Comparison of ENCODE assay signal across 21 cellular contexts in the genomic region with DNA sequence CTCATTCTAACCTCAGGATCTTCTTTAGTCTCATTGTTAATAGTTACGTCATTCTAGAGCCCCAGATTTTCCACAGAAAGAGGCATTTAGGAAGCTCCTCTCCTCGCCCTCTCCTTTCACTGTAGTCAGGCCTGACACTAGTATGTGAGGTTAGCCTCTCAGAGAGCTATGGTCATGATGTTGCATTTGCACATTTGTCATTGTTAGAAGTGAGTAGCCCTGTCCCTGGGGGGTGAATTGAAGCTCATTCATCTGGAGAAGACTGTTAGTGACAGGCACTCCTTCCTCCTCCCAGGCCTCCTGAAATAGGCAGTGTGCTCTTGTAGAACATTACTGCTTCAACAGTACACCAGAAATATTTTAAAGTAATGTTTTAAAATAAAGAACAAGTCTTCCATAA. TPM values are rescaled to one million over a fixed set of nuclear protein-coding genes. Genes with fewer than 3 reads are reported as not detected.
DNase-seq lines count a peak whose midpoint lies in the region; ATAC-seq and TF ChIP-seq lines count a peak whose summit lies in the region.
"Had no signal": no experiment of that assay in that cellular context is flagged by ENCODE, and none has a peak within 500 bp of the region (broad histone marks: within the 10 kb centered on the region; RNA-seq: fewer than 3 reads in every experiment).

No MANE protein-coding gene starts in this region.

- H3K4me3 Mint-ChIP-seq in progenitor cell of endocrine pancreas (ENCODE audit: low read depth): no peak overlapping the region
- no peak overlapping the region for H3K4me3 Mint-ChIP-seq in CD4-positive, alpha-beta memory T cell
- H3K4me3 Mint-ChIP-seq: activated naive CD8-positive, alpha-beta T cell treated with anti-CD3 and anti-CD28 coated beads, Interleukin-2, amount 50 U/mL, for 24 hours; CD4-positive, alpha-beta T cell had no signal

- H3K4me1 Mint-ChIP-seq in progenitor cell of endocrine pancreas (ENCODE audit: low read depth): no peaks in the 10 kb centered on the region
- H3K4me1 Mint-ChIP-seq in CD4-positive, alpha-beta memory T cell: peaks cover 5 to 15% (median 9%) of the 10 kb centered on the region in 4 donors

- H3K9me3 Mint-ChIP-seq in progenitor cell of endocrine pancreas (ENCODE audit: low read depth): peaks cover 3% of the 10 kb centered on the region
- no peaks in the 10 kb centered on the region for H3K9me3 Mint-ChIP-seq in CD4-positive, alpha-beta memory T cell
- H3K9me3 Mint-ChIP-seq: CD4-positive, alpha-beta T cell had no signal

- POLR2A ChIA-PET in CD4-positive, alpha-beta memory T cell (lab: Charles Lee; ENCODE audit: partially characterized antibody): no interaction called here

- 95 to 100% (median 100%) methylated on average over 2 of the region's 2 CpGs for WGBS in psoas muscle, 3 donors

- ATAC-seq in Right ventricle myocardium inferior: no peak
- ATAC-seq in psoas muscle: no peak
- ATAC-seq: A549; activated CD4-positive, CD25-positive, alpha-beta regulatory T cell treated with anti-CD3 and anti-CD28 coated beads, Interleukin-2, amount 50 U/mL, for 24 hours; activated naive CD8-positive, alpha-beta T cell treated with anti-CD3 and anti-CD28 coated beads, Interleukin-2, amount 50 U/mL, for 24 hours; left colon; T-helper 17 cell had no signal

- no peaks in the 10 kb centered on the region for H3K27me3 ChIP-seq in left ventricle myocardium inferior (ENCODE audit: low read depth)
- H3K27me3 ChIP-seq in psoas muscle (ENCODE audit: insufficient read depth in 3 of 3, low read length in 2 of 3): no peaks in the 10 kb centered on the region
- no peaks in the 10 kb centered on the region for H3K27me3 ChIP-seq in CD4-positive, alpha-beta memory T cell (ENCODE audit: insufficient read depth, low read length)
- H3K27me3 ChIP-seq: cardiac muscle cell, pancreas had no signal

- intact Hi-C loops in left ventricle myocardium inferior (cut with micrococcal nuclease): no loop called here
- intact Hi-C loops in Right ventricle myocardium inferior (cut with DNase I): no loop called here
- intact Hi-C loops in psoas muscle (cut with DNase I): no loop called here
- intact Hi-C loops in CD4-positive, alpha-beta memory T cell (cut with micrococcal nuclease): no loop called here

- TF ChIP-seq CTCF in left ventricle myocardium inferior (IDR thresholded peaks at IDR 0.05; ENCODE audit: borderline replicate concordance) (no peak), progenitor cell of endocrine pancreas (IDR thresholded peaks at IDR 0.05; ENCODE audit: unreplicated experiment) (no peak), psoas muscle (IDR thresholded peaks at IDR 0.05) (no peak)

- no peak overlapping the region for H3K4me3 ChIP-seq in left ventricle myocardium inferior
- no peak overlapping the region for H3K4me3 ChIP-seq in psoas muscle
- H3K4me3 ChIP-seq in CD4-positive, alpha-beta memory T cell (ENCODE audit: low read length in 2 of 2): no peak overlapping the region
- H3K4me3 ChIP-seq: A549, cardiac muscle cell, pancreas had no signal

- H3K9me3 ChIP-seq in left ventricle myocardium inferior (replicated peaks) (no peaks in the 10 kb centered on the region), psoas muscle (no peaks in the 10 kb centered on the region)
- H3K9me3 ChIP-seq in CD4-positive, alpha-beta memory T cell (ENCODE audit: control insufficient read depth in 1 of 2, low read length in 2 of 2): no peaks in the 10 kb centered on the region
- H3K9me3 ChIP-seq: A549, pancreas had no signal

- H3K36me3 ChIP-seq in left ventricle myocardium inferior (peaks cover 47% of the 10 kb centered on the region), psoas muscle (ENCODE audit: insufficient read depth in 1 of 2, low read depth in 1 of 2) (peaks cover 2 to 42% of the 10 kb centered on the region in 2 donors)
- no peaks in the 10 kb centered on the region for H3K36me3 ChIP-seq in CD4-positive, alpha-beta memory T cell (ENCODE audit: insufficient read depth, low read length)
- H3K36me3 ChIP-seq: pancreas had no signal

- no peak for DNase-seq in left ventricle myocardium inferior
- no peak for DNase-seq in Right ventricle myocardium inferior (ENCODE audit: missing footprints)
- peak; percentile 27 for DNase-seq in glomerular visceral epithelial cell (ENCODE audit: extremely low spot score)
- DNase-seq in progenitor cell of endocrine pancreas (ENCODE audit: low spot score, unreplicated experiment): no peak
- DNase-seq in AG08396 (ENCODE audit: low spot score): no peak
- DNase-seq in psoas muscle: no peak
- no peak for DNase-seq in germinal center (ENCODE audit: low spot score)
- DNase-seq in CD4-positive, alpha-beta memory T cell: no peak
- DNase-seq: activated CD8-positive, alpha-beta memory T cell treated with anti-CD3 and anti-CD28 coated beads for 24 hours; activated naive CD8-positive, alpha-beta T cell treated with anti-CD3 and anti-CD28 coated beads, Interleukin-2, amount 50 U/mL, for 24 hours; CD4-positive, alpha-beta T cell; DND-41; effector CD8-positive, alpha-beta T cell; left colon; NCI-H1930; NCI-H510A treated with DMSO at 0.1 percent for 48 hours; pancreas; T-helper 17 cell had no signal

- peak overlapping the region; percentile 12 for H3K27ac Mint-ChIP-seq in progenitor cell of endocrine pancreas
- peak overlapping the region in 1 of 7 donors; percentile 19 for H3K27ac Mint-ChIP-seq in CD4-positive, alpha-beta memory T cell
- H3K27ac Mint-ChIP-seq: activated naive CD8-positive, alpha-beta T cell treated with anti-CD3 and anti-CD28 coated beads, Interleukin-2, amount 50 U/mL, for 24 hours; CD4-positive, alpha-beta T cell; T-helper 17 cell had no signal

- peaks cover 58% of the 10 kb centered on the region for H3K4me1 ChIP-seq in left ventricle myocardium inferior
- peaks cover 13% of the 10 kb centered on the region for H3K4me1 ChIP-seq in psoas muscle
- peaks cover 4% of the 10 kb centered on the region for H3K4me1 ChIP-seq in CD4-positive, alpha-beta memory T cell (ENCODE audit: insufficient read depth, low read length)

- no peaks in the 10 kb centered on the region for H3K27me3 Mint-ChIP-seq in progenitor cell of endocrine pancreas
- no peaks in the 10 kb centered on the region for H3K27me3 Mint-ChIP-seq in CD4-positive, alpha-beta memory T cell
- H3K27me3 Mint-ChIP-seq: CD4-positive, alpha-beta T cell; T-helper 17 cell had no signal

- CTCF ChIA-PET in CD4-positive, alpha-beta memory T cell (lab: Charles Lee; ENCODE audit: partially characterized antibody): no interaction called here

- peak overlapping the region; percentile 52 for H3K27ac ChIP-seq in left ventricle myocardium inferior (replicated peaks)
- H3K27ac ChIP-seq in psoas muscle: no peak overlapping the region
- no peak overlapping the region for H3K27ac ChIP-seq in CD4-positive, alpha-beta memory T cell (ENCODE audit: low read depth, low read length)
- H3K27ac ChIP-seq: A549, cardiac muscle cell, pancreas had no signal

- H3K36me3 Mint-ChIP-seq in progenitor cell of endocrine pancreas (ENCODE audit: insufficient read depth): peaks cover 48% of the 10 kb centered on the region
- H3K36me3 Mint-ChIP-seq in CD4-positive, alpha-beta memory T cell: peaks cover 9 to 15% of the 10 kb centered on the region in 2 donors

RNA-seq across cellular contexts. Expression of a gene that starts 26.6 kb away (rescaled TPM):
- total RNA-seq in left ventricle myocardium inferior: not detected
- not detected for total RNA-seq in Right ventricle myocardium inferior
- total RNA-seq in progenitor cell of endocrine pancreas: not detected in 2 replicates
- total RNA-seq in psoas muscle: under 1 TPM in 3 of 4 donors, not detected in 1; 0.19 to 0.28 (median 0.22) TPM
- under 1 TPM; 0.03 to 0.21 (median 0.14) TPM for polyA plus RNA-seq in psoas muscle
- not detected for total RNA-seq in CD4-positive, alpha-beta memory T cell
- not detected for polyA plus RNA-seq in CD4-positive, alpha-beta memory T cell
- total RNA-seq: cardiac muscle cell had no signal
- polyA plus RNA-seq: A549 had no signal
